8 cellular contexts compared by ENCODE assay signal in genomic region chr6:32196682-32197616, GRCh38. TPM values are rescaled to one million over a fixed set of nuclear protein-coding genes. Genes with fewer than 3 reads are reported as not detected.
DNase-seq lines count a peak whose midpoint lies in the region; ATAC-seq, FAIRE-seq and TF ChIP-seq lines count a peak whose summit lies in the region.

No MANE protein-coding gene starts in this region.

- no peaks in the 10 kb centered on the region for H3K9me3 ChIP-seq in adrenal gland (replicated peaks in 1 of 3)
- H3K9me3 ChIP-seq in iPS-15b (ENCODE audit: control insufficient read depth, insufficient read depth, low read length), result no peaks in the 10 kb centered on the region
- H3K9me3 ChIP-seq in small intestine (ENCODE audit: control insufficient read depth, low read depth), result no peaks in the 10 kb centered on the region

- no peak for FAIRE-seq in small intestine (lab: Jason Lieb, UNC)

- DNase-seq in Right ventricle myocardium superior (peak; percentile 74), Right ventricle myocardium inferior (ENCODE audit: missing footprints) (no peak), adrenal gland (peak in 3 of 7 donors; percentile 49 to 74 (median 54)), small intestine (no peak), NCI-H1048 (lab: John Stamatoyannopoulos, UW) (no peak), AG08396 (ENCODE audit: low spot score) (no peak), AG08395 (ENCODE audit: low spot score) (no peak)

- 22 to 32% (median 27%) methylated on average over 16 to 28 of the region's 28 CpGs for WGBS in adrenal gland, 4 donors
- WGBS in small intestine, 3 donors, result 33 to 37% (median 34%) methylated on average over 26 to 28 of the region's 28 CpGs

- TF ChIP-seq CTCF in adrenal gland (IDR thresholded peaks at IDR 0.05), result no peak

- peak overlapping the region; percentile 26 for H3K9ac ChIP-seq in iPS-15b (ENCODE audit: low read depth, low read length)

- H3K4me1 ChIP-seq in adrenal gland (replicated peaks in 1 of 2) (peaks cover 6 to 27% of the 10 kb centered on the region in 2 donors), iPS-15b (ENCODE audit: control insufficient read depth, insufficient read depth, low read length) (peaks cover 10% of the 10 kb centered on the region), small intestine (ENCODE audit: control insufficient read depth in 2 of 2, insufficient read depth in 1 of 2, low read depth in 1 of 2, low read length in 1 of 2) (peaks cover 0 to 2% of the 10 kb centered on the region in 2 donors)

- H3K27ac ChIP-seq in adrenal gland (peak overlapping the region in 4 of 5 donors; percentile 98 to 100 (median 100)), small intestine (ENCODE audit: low read depth in 1 of 2, low read length in 1 of 2) (peak overlapping the region; percentile 98 to 99)

- peak overlapping the region in 2 of 4 donors; percentile 77 to 95 for H3K4me3 ChIP-seq in adrenal gland
- H3K4me3 ChIP-seq in iPS-15b (ENCODE audit: low read depth, low read length), result peak overlapping the region; percentile 91
- peak overlapping the region in 1 of 2 donors; percentile 72 for H3K4me3 ChIP-seq in small intestine (ENCODE audit: low read depth in 1 of 2, low read length in 2 of 2)

- intact Hi-C loops in Right ventricle myocardium superior (cut with DNase I), result no loop called here
- intact Hi-C loops in Right ventricle myocardium inferior (cut with DNase I), result loop anchor here (5.0 to 10.0 kb wide), 3 partner anchors 65 to 1008 kb away; partner anchors contain the start of genes FKBPL, HSD17B8, RING1 and RXRB
- intact Hi-C loops in adrenal gland (cut with DNase I), result no loop called here

- H3K36me3 ChIP-seq in adrenal gland (replicated peaks in 1 of 2), result no peaks in the 10 kb centered on the region
- H3K36me3 ChIP-seq in iPS-15b (ENCODE audit: control insufficient read depth, insufficient read depth, low read length), result no peaks in the 10 kb centered on the region
- no peaks in the 10 kb centered on the region for H3K36me3 ChIP-seq in small intestine (ENCODE audit: control insufficient read depth in 2 of 2, insufficient read depth in 2 of 2, low read length in 2 of 2)

- TF ChIP-seq POLR2A in adrenal gland (IDR thresholded peaks at IDR 0.05), result no peak

- H3K27me3 ChIP-seq in adrenal gland (no peaks in the 10 kb centered on the region), iPS-15b (ENCODE audit: control insufficient read depth, insufficient read depth, low read length) (no peaks in the 10 kb centered on the region), small intestine (ENCODE audit: control insufficient read depth in 2 of 2, insufficient read depth in 2 of 2, low read length in 2 of 2) (no peaks in the 10 kb centered on the region)

- ATAC-seq in Right ventricle myocardium superior (ENCODE audit: poor library complexity) (no peak), Right ventricle myocardium inferior (no peak)

RNA-seq across cellular contexts. Expression of gene GPSM3, which starts 4.5 kb away (rescaled TPM):
- total RNA-seq in Right ventricle myocardium superior (4.1 TPM), Right ventricle myocardium inferior (6.3 TPM), adrenal gland (10 to 100 TPM; 12.7 to 40.3 (median 19.2) TPM)
- polyA plus RNA-seq in adrenal gland (10 to 100 TPM in 2 of 3 donors, 1 to 10 TPM in 1; 4.8 to 32.2 (median 15.9) TPM), small intestine (10 to 100 TPM in 2 of 3 donors, 1 to 10 TPM in 1; 6.0 to 31.3 (median 13.9) TPM)

RNA-seq across cellular contexts. Expression of gene PBX2, which starts 6.9 kb away (rescaled TPM):
- total RNA-seq in Right ventricle myocardium superior, result 39.1 TPM
- 42.9 TPM for total RNA-seq in Right ventricle myocardium inferior
- 100 to 1,000 TPM in 1 of 8 donors, 10 to 100 TPM in 7; 37.4 to 109 (median 61.3) TPM for total RNA-seq in adrenal gland
- polyA plus RNA-seq in adrenal gland, result 100 to 1,000 TPM in 1 of 3 donors, 10 to 100 TPM in 2; 46.6 to 211 (median 85.1) TPM
- polyA plus RNA-seq in small intestine, result 10 to 100 TPM; 17.6 to 39.5 (median 20.4) TPM

RNA-seq across cellular contexts. Expression of gene AGER, which starts 12.9 kb away (rescaled TPM):
- total RNA-seq in Right ventricle myocardium superior, result 1.6 TPM
- 2.0 TPM for total RNA-seq in Right ventricle myocardium inferior
- 1 to 10 TPM in 7 of 8 donors, not detected in 1; 1.4 to 9.7 (median 2.7) TPM for total RNA-seq in adrenal gland
- 10 to 100 TPM in 2 of 3 donors, 1 to 10 TPM in 1; 1.7 to 63.9 (median 18.1) TPM for polyA plus RNA-seq in adrenal gland
- 10 to 100 TPM in 1 of 3 donors, 1 to 10 TPM in 2; 3.0 to 12.1 (median 6.4) TPM for polyA plus RNA-seq in small intestine

RNA-seq across cellular contexts. Expression of gene RNF5, which starts 18.7 kb away (rescaled TPM):
- total RNA-seq in Right ventricle myocardium superior (94.6 TPM), Right ventricle myocardium inferior (97.5 TPM), adrenal gland (100 to 1,000 TPM in 6 of 8 donors, 10 to 100 TPM in 2; 90.6 to 146 (median 116) TPM)
- polyA plus RNA-seq in adrenal gland (100 to 1,000 TPM in 1 of 3 donors, 10 to 100 TPM in 2; 47.2 to 120 (median 93.2) TPM), small intestine (100 to 1,000 TPM; 114 to 232 (median 209) TPM)

RNA-seq across cellular contexts. Expression of gene AGPAT1, which starts 21.1 kb away (rescaled TPM):
- total RNA-seq in Right ventricle myocardium superior (44.2 TPM), Right ventricle myocardium inferior (48.2 TPM), adrenal gland (10 to 100 TPM; 51.9 to 91.9 (median 70.2) TPM)
- polyA plus RNA-seq in adrenal gland (10 to 100 TPM; 63.5 to 75.8 (median 70.1) TPM), small intestine (10 to 100 TPM; 41.9 to 68.4 (median 58.1) TPM)
